In the genomic region with DNA sequence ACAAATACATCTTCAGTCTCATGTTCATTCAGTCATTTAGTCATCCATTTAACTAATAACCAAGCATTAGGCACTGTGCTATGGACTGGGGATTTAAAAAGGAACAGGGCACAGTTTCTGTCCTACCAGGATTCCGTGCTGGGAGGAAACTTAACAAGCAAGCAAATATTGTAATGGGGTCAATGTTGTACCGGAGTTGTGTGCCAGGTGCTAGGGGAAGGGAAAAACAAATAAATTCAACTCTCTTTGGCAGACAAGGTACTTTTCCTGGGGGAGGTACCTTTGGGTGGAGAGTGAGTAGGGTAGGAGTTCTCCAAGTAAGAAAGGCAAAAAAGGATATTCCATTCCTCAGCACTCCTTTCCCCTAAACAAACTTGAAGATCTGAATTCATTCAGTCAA, we compare ENCODE assay signal across 17 cellular contexts.
DNase-seq lines count a peak whose midpoint lies in the region; ATAC-seq and TF ChIP-seq lines count a peak whose summit lies in the region.
"Had no signal": no experiment of that assay in that cellular context is flagged by ENCODE, and none has a peak within 500 bp of the region (broad histone marks: within the 10 kb centered on the region; RNA-seq: fewer than 3 reads in every experiment).

No MANE protein-coding gene starts in this region.

- H3K27ac ChIP-seq in VCaP (peak overlapping the region; percentile 74), stomach (no peak overlapping the region)
- H3K27ac ChIP-seq: BLaER1 treated with 17β-estradiol and CSF1 and Interleukin-3, amounts not matched to agents 10 nM and 100 nM; GM23248; HL-60; PC-9 had no signal

- peaks cover 2% of the 10 kb centered on the region for H3K27me3 Mint-ChIP-seq in activated CD4-positive, alpha-beta T cell treated with anti-CD3 and anti-CD28 coated beads for 36 hours

- POLR2A ChIA-PET in activated CD4-positive, alpha-beta T cell treated with anti-CD3 and anti-CD28 coated beads for 36 hours (lab: Charles Lee): no interaction called here

- peaks cover 8% of the 10 kb centered on the region for H3K9me3 Mint-ChIP-seq in activated CD4-positive, alpha-beta T cell treated with anti-CD3 and anti-CD28 coated beads for 36 hours (ENCODE audit: low read depth)

- no peaks in the 10 kb centered on the region for H3K4me1 ChIP-seq in stomach
- H3K4me1 ChIP-seq: BLaER1 treated with 17β-estradiol and CSF1 and Interleukin-3, amounts not matched to agents 10 nM and 100 nM had no signal

- no peak for TF ChIP-seq EP300 in stomach (IDR thresholded peaks at IDR 0.05)

- no peaks in the 10 kb centered on the region for H3K9me3 ChIP-seq in stomach

- H3K4me3 Mint-ChIP-seq in activated CD4-positive, alpha-beta T cell treated with anti-CD3 and anti-CD28 coated beads for 36 hours: no peak overlapping the region

- H3K36me3 Mint-ChIP-seq in activated CD4-positive, alpha-beta T cell treated with anti-CD3 and anti-CD28 coated beads for 36 hours (ENCODE audit: low read depth): no peaks in the 10 kb centered on the region

- TF ChIP-seq POLR2A in stomach (IDR thresholded peaks at IDR 0.05): no peak

- 29 to 59% (median 51%) methylated on average over 2 of the region's 2 CpGs for WGBS in stomach, 5 donors

- H3K27me3 ChIP-seq in stomach: no peaks in the 10 kb centered on the region
- H3K27me3 ChIP-seq: BLaER1 treated with 17β-estradiol and CSF1 and Interleukin-3, amounts not matched to agents 10 nM and 100 nM had no signal

- H3K4me3 ChIP-seq in stomach: no peak overlapping the region
- H3K4me3 ChIP-seq: BLaER1 treated with 17β-estradiol and CSF1 and Interleukin-3, amounts not matched to agents 10 nM and 100 nM; GM23248; K562; PC-9 had no signal

- peaks cover 16% of the 10 kb centered on the region for H3K4me1 Mint-ChIP-seq in activated CD4-positive, alpha-beta T cell treated with anti-CD3 and anti-CD28 coated beads for 36 hours

- no peak for TF ChIP-seq CTCF in VCaP (conservative IDR thresholded peaks at IDR 0.05)
- TF ChIP-seq CTCF in stomach (IDR thresholded peaks at IDR 0.05): no peak

- peak; percentile 33 for DNase-seq in NCI-H345 (lab: John Stamatoyannopoulos, UW)
- no peak for DNase-seq in NCI-H345 treated with DMSO at 0.1 percent for 48 hours (lab: John Stamatoyannopoulos, UW; ENCODE audit: unreplicated experiment)
- peak; percentile 37 for DNase-seq in NCI-H1105 treated with DMSO at 0.1 percent for 48 hours (lab: John Stamatoyannopoulos, UW)
- peak; percentile 48 for DNase-seq in stomach
- DNase-seq in activated CD4-positive, alpha-beta T cell treated with anti-CD3 and anti-CD28 coated beads for 36 hours: no peak
- no peak for DNase-seq in iPS-NIHi11 (ENCODE audit: low spot score)
- DNase-seq in activated CD8-positive, alpha-beta memory T cell treated with anti-CD3 and anti-CD28 coated beads, Interleukin-2, amount 50 U/mL, for 48 hours: no peak
- DNase-seq: DMS 273 treated with DMSO at 0.1 percent for 48 hours, GM23248, NCI-H1694, NCI-H524 treated with DMSO at 0.1 percent for 48 hours, SW 1271 had no signal

- no peak for ATAC-seq in activated CD4-positive, alpha-beta T cell treated with anti-CD3 and anti-CD28 coated beads for 36 hours
- ATAC-seq: K562 had no signal

- CTCF ChIA-PET in activated CD4-positive, alpha-beta T cell treated with anti-CD3 and anti-CD28 coated beads for 36 hours (lab: Charles Lee): no interaction called here

- no peaks in the 10 kb centered on the region for H3K36me3 ChIP-seq in stomach
- H3K36me3 ChIP-seq: BLaER1 treated with 17β-estradiol and CSF1 and Interleukin-3, amounts not matched to agents 10 nM and 100 nM had no signal

- H3K27ac Mint-ChIP-seq in activated CD4-positive, alpha-beta T cell treated with anti-CD3 and anti-CD28 coated beads for 36 hours: no peak overlapping the region

- intact Hi-C loops in stomach (cut with DNase I; ENCODE audit: low total_unique reads): no loop called here
- intact Hi-C loops in activated CD4-positive, alpha-beta T cell treated with anti-CD3 and anti-CD28 coated beads for 36 hours (cut with DNase I, micrococcal nuclease): no loop called here

Comparison
In these comparisons a context has a peak if more than half of its experiments do, and no peak if none do; other contexts are left out.
1. DNase-seq: peak in NCI-H345 (single experiment), NCI-H1105 treated with DMSO at 0.1 percent for 48 hours (single experiment) and stomach (single experiment); none in NCI-H345 treated with DMSO at 0.1 percent for 48 hours (single experiment), activated CD4-positive, alpha-beta T cell treated with anti-CD3 and anti-CD28 coated beads for 36 hours (single experiment), iPS-NIHi11 (single experiment) and activated CD8-positive, alpha-beta memory T cell treated with anti-CD3 and anti-CD28 coated beads, Interleukin-2, amount 50 U/mL, for 48 hours (single experiment).